Comparison of ENCODE assay signal across 8 cellular contexts in genomic region chr13:44434441-44435141, GRCh38.
A peak's percentile ranks its signal among the peaks of the same experiment; 100 is the strongest.
DNase-seq lines count a peak whose midpoint lies in the region; ATAC-seq and TF ChIP-seq lines count a peak whose summit lies in the region.

No MANE protein-coding gene starts in this region.

- DNase-seq in CD4-positive, alpha-beta T cell = no peak
- DNase-seq in fibroblast of mammary gland (ENCODE audit: low read depth) (no peak), ovary (peak in 4 of 5 donors; percentile 41 to 56 (median 52)), NOMO-1 treated with dmso at 0.1 percent for 144 hours (lab: John Stamatoyannopoulos, UW; ENCODE audit: unreplicated experiment) (no peak), GM10248 (ENCODE audit: extremely low spot score) (no peak), NCI-H2171 (lab: John Stamatoyannopoulos, UW) (no peak)

- no peaks in the 10 kb centered on the region for H3K36me3 ChIP-seq in ovary

- H3K4me3 Mint-ChIP-seq in CD4-positive, alpha-beta T cell = peak overlapping the region; percentile 51

- no peak for TF ChIP-seq EP300 in ovary (IDR thresholded peaks at IDR 0.05)

- H3K27ac Mint-ChIP-seq in CD4-positive, alpha-beta T cell = peak overlapping the region; percentile 57

- H3K9me3 ChIP-seq in CD4-positive, alpha-beta T cell (ENCODE audit: control insufficient read depth, low read length) = no peaks in the 10 kb centered on the region
- no peaks in the 10 kb centered on the region for H3K9me3 ChIP-seq in ovary

- peaks cover 18% of the 10 kb centered on the region for H3K27me3 ChIP-seq in CD4-positive, alpha-beta T cell (ENCODE audit: control insufficient read depth, insufficient read depth, low read length)
- H3K27me3 ChIP-seq in ovary = no peaks in the 10 kb centered on the region

- POLR2A ChIA-PET in CD4-positive, alpha-beta T cell (lab: Charles Lee) = interaction anchor here (0.6 to 3.3 kb wide), 5 partner anchors 161 to 556 kb away, joined by 4 to 13 read pairs (median 6); no protein-coding TSS in a partner anchor
- POLR2A ChIA-PET in GM10248 (lab: Yijun Ruan, JAX) = no interaction called here

- CTCF ChIA-PET in CD4-positive, alpha-beta T cell (lab: Charles Lee) = interaction anchor here (1.0 to 1.7 kb wide), 3 partner anchors 243 to 529 kb away, joined by 3 to 5 read pairs (median 4); no protein-coding TSS in a partner anchor
- CTCF ChIA-PET in GM10248 (lab: Yijun Ruan, JAX) = interaction anchor here (1.1 to 4.9 kb wide), 5 partner anchors 9 to 529 kb away, joined by 3 to 48 read pairs (median 3); no protein-coding TSS in a partner anchor

- no peak for ATAC-seq in CD4-positive, alpha-beta T cell (ENCODE audit: poor library complexity)
- no peak for ATAC-seq in HG03108 (IDR thresholded peaks at IDR 0.05; ENCODE audit: unreplicated experiment)

- H3K4me3 ChIP-seq in fibroblast of mammary gland (ENCODE audit: control insufficient read depth, low read depth, low read length) = peak overlapping the region; percentile 49
- H3K4me3 ChIP-seq in ovary = peak overlapping the region; percentile 66

- H3K4me1 Mint-ChIP-seq in CD4-positive, alpha-beta T cell (ENCODE audit: low read depth) = peaks cover 35% of the 10 kb centered on the region

- peaks cover 12% of the 10 kb centered on the region for H3K27me3 Mint-ChIP-seq in CD4-positive, alpha-beta T cell

- no peaks in the 10 kb centered on the region for H3K9me3 Mint-ChIP-seq in CD4-positive, alpha-beta T cell

- no peak for TF ChIP-seq CTCF in CD4-positive, alpha-beta T cell (IDR thresholded peaks at IDR 0.05)
- no peak for TF ChIP-seq CTCF in fibroblast of mammary gland (conservative IDR thresholded peaks at IDR 0.05; ENCODE audit: control insufficient read depth, insufficient read depth, low read depth, low read length)
- TF ChIP-seq CTCF in ovary (IDR thresholded peaks at IDR 0.05) = no peak
- no peak for TF ChIP-seq CTCF in GM10248 (IDR thresholded peaks at IDR 0.05; ENCODE audit: control extremely low read depth, extremely low read depth, low read depth, missing control alignments)

- 51 to 59% (median 54%) methylated on average over 13 of the region's 13 CpGs for WGBS in ovary, 3 donors

- intact Hi-C loops in CD4-positive, alpha-beta T cell (cut with DNase I, micrococcal nuclease) = loop anchor here (1.0 to 10.0 kb wide), 5 partner anchors 143 to 292 kb away; partner anchors contain the start of gene TSC22D1 (in 1 of the 2)
- intact Hi-C loops in ovary (cut with DNase I) = loop anchor here (5.0 to 10.0 kb wide), 6 partner anchors 210 to 527 kb away; no protein-coding TSS in a partner anchor

- H3K36me3 Mint-ChIP-seq in CD4-positive, alpha-beta T cell (ENCODE audit: low read depth) = no peaks in the 10 kb centered on the region

- H3K27ac ChIP-seq in CD4-positive, alpha-beta T cell (ENCODE audit: low read depth, low read length) = no peak overlapping the region
- peak overlapping the region; percentile 80 to 88 for H3K27ac ChIP-seq in ovary

- peaks cover 7% of the 10 kb centered on the region for H3K4me1 ChIP-seq in ovary (ENCODE audit: insufficient read depth)

- 0 out of 2 replicates have a peak, but pooled peaks have one; percentile 24 for TF ChIP-seq POLR2A in Raji (IDR thresholded peaks at IDR 0.05; ENCODE audit: insufficient read depth, low read depth, low read length)
- TF ChIP-seq POLR2A in ovary (IDR thresholded peaks at IDR 0.05) = no peak

Comparison
In these comparisons a context has a peak if more than half of its experiments do, and no peak if none do; other contexts are left out.
1. DNase-seq: peak in ovary (4 of 5); none in CD4-positive, alpha-beta T cell (0 of 10), fibroblast of mammary gland (single experiment), NOMO-1 treated with dmso at 0.1 percent for 144 hours (single experiment), GM10248 (single experiment) and NCI-H2171 (single experiment).